ENCODE assay signal across 19 cellular contexts in genomic region chr9:112795946-112796345, GRCh38. TPM values are rescaled to one million over a fixed set of nuclear protein-coding genes. Genes with fewer than 3 reads are reported as not detected.
DNase-seq lines count a peak whose midpoint lies in the region; ATAC-seq, FAIRE-seq and TF ChIP-seq lines count a peak whose summit lies in the region.
"Had no signal": no experiment of that assay in that cellular context is flagged by ENCODE, and none has a peak within 500 bp of the region (broad histone marks: within the 10 kb centered on the region; RNA-seq: fewer than 3 reads in every experiment).

No MANE protein-coding gene starts in this region.

- peaks cover 23% of the 10 kb centered on the region for H4K20me1 ChIP-seq in astrocyte (ENCODE audit: insufficient read depth, low read length)
- H4K20me1 ChIP-seq in smooth muscle cell (ENCODE audit: low read depth): peaks cover 12% of the 10 kb centered on the region

- H3K36me3 Mint-ChIP-seq in activated naive CD4-positive, alpha-beta T cell treated with anti-CD3 and anti-CD28 coated beads, Interleukin-2, amount 50 U/mL, for 24 hours: no peaks in the 10 kb centered on the region
- no peaks in the 10 kb centered on the region for H3K36me3 Mint-ChIP-seq in activated naive CD4-positive, alpha-beta T cell treated with anti-CD3 and anti-CD28 coated beads, Interleukin-2, amount 50 U/mL, for 72 hours
- no peaks in the 10 kb centered on the region for H3K36me3 Mint-ChIP-seq in astrocyte (ENCODE audit: low read depth, unreplicated experiment)
- H3K36me3 Mint-ChIP-seq: CD14-positive monocyte; CD4-positive, alpha-beta memory T cell had no signal

- no peak for TF ChIP-seq EP300 in upper lobe of left lung (IDR thresholded peaks at IDR 0.05)

- H2AFZ ChIP-seq in astrocyte (ENCODE audit: low read depth, low read length): no peak overlapping the region
- H2AFZ ChIP-seq in smooth muscle cell (ENCODE audit: low read depth): no peak overlapping the region
- H2AFZ ChIP-seq: GM23338 had no signal

- no peak for FAIRE-seq in astrocyte (lab: Jason Lieb, UNC)
- FAIRE-seq: H54, HepG2 had no signal

- H3K9me3 ChIP-seq in astrocyte (ENCODE audit: insufficient read depth, low read depth, low read length) (no peaks in the 10 kb centered on the region), upper lobe of left lung (no peaks in the 10 kb centered on the region), smooth muscle cell (replicated peaks; ENCODE audit: low read depth) (no peaks in the 10 kb centered on the region)
- H3K9me3 ChIP-seq: BLaER1 had no signal

- H3K9ac ChIP-seq in astrocyte (ENCODE audit: low read length) (no peak overlapping the region), smooth muscle cell (ENCODE audit: low read depth) (no peak overlapping the region)
- H3K9ac ChIP-seq: BLaER1 had no signal

- H3K27ac ChIP-seq in astrocyte (ENCODE audit: low read depth, low read length): no peak overlapping the region
- H3K27ac ChIP-seq in coronary artery: peak overlapping the region in 1 of 2 donors; percentile 40
- H3K27ac ChIP-seq in upper lobe of left lung: peak overlapping the region in 3 of 4 donors; percentile 39 to 53 (median 43)
- no peak overlapping the region for H3K27ac ChIP-seq in smooth muscle cell (ENCODE audit: low read depth)
- H3K27ac ChIP-seq: BLaER1 had no signal

- H3K4me1 ChIP-seq in astrocyte (ENCODE audit: insufficient read depth, low read length): no peaks in the 10 kb centered on the region
- peaks cover 0 to 22% (median 13%) of the 10 kb centered on the region in 4 donors for H3K4me1 ChIP-seq in upper lobe of left lung
- H3K4me1 ChIP-seq in smooth muscle cell (ENCODE audit: low read depth): no peaks in the 10 kb centered on the region
- H3K4me1 ChIP-seq: BLaER1 had no signal

- no peak overlapping the region for H3K4me2 ChIP-seq in astrocyte (ENCODE audit: low read length)
- no peak overlapping the region for H3K4me2 ChIP-seq in smooth muscle cell
- H3K4me2 ChIP-seq: BLaER1, GM23338 had no signal

- no peak overlapping the region for H3K4me3 Mint-ChIP-seq in activated naive CD4-positive, alpha-beta T cell treated with anti-CD3 and anti-CD28 coated beads, Interleukin-2, amount 50 U/mL, for 24 hours
- H3K4me3 Mint-ChIP-seq in astrocyte (ENCODE audit: unreplicated experiment): no peak overlapping the region
- H3K4me3 Mint-ChIP-seq: CD14-positive monocyte; CD4-positive, alpha-beta memory T cell; GM23338 had no signal

- H3K36me3 ChIP-seq in astrocyte (ENCODE audit: insufficient read depth, low read length) (no peaks in the 10 kb centered on the region), upper lobe of left lung (no peaks in the 10 kb centered on the region), smooth muscle cell (ENCODE audit: low read depth) (no peaks in the 10 kb centered on the region)
- H3K36me3 ChIP-seq: BLaER1 had no signal

- H3K79me2 ChIP-seq in astrocyte (ENCODE audit: insufficient read depth, low read length) (peaks cover 17% of the 10 kb centered on the region), smooth muscle cell (ENCODE audit: low read depth) (no peaks in the 10 kb centered on the region)

- TF ChIP-seq POLR2A in upper lobe of left lung (IDR thresholded peaks at IDR 0.05): no peak

- H3K27me3 Mint-ChIP-seq in activated naive CD4-positive, alpha-beta T cell treated with anti-CD3 and anti-CD28 coated beads, Interleukin-2, amount 50 U/mL, for 24 hours: no peaks in the 10 kb centered on the region
- no peaks in the 10 kb centered on the region for H3K27me3 Mint-ChIP-seq in astrocyte (ENCODE audit: low read depth, unreplicated experiment)
- H3K27me3 Mint-ChIP-seq: CD4-positive, alpha-beta memory T cell had no signal

- peak overlapping the region; percentile 26 for H3K27ac Mint-ChIP-seq in activated naive CD4-positive, alpha-beta T cell treated with anti-CD3 and anti-CD28 coated beads, Interleukin-2, amount 50 U/mL, for 24 hours
- H3K27ac Mint-ChIP-seq in activated naive CD4-positive, alpha-beta T cell treated with anti-CD3 and anti-CD28 coated beads, Interleukin-2, amount 50 U/mL, for 72 hours: peak overlapping the region in 1 of 2 donors; percentile 25
- H3K27ac Mint-ChIP-seq in astrocyte (ENCODE audit: unreplicated experiment): no peak overlapping the region
- H3K27ac Mint-ChIP-seq: GM23338 had no signal

- H3K4me3 ChIP-seq in astrocyte (ENCODE audit: insufficient read depth, low read depth, low read length): no peak overlapping the region
- peak overlapping the region; percentile 25 for H3K4me3 ChIP-seq in coronary artery
- no peak overlapping the region for H3K4me3 ChIP-seq in upper lobe of left lung
- H3K4me3 ChIP-seq in smooth muscle cell: no peak overlapping the region
- H3K4me3 ChIP-seq: BLaER1, GM23338 had no signal

- H3F3A ChIP-seq in smooth muscle cell (ENCODE audit: low read depth): no peaks in the 10 kb centered on the region

- no peaks in the 10 kb centered on the region for H3K9me3 Mint-ChIP-seq in activated naive CD4-positive, alpha-beta T cell treated with anti-CD3 and anti-CD28 coated beads, Interleukin-2, amount 50 U/mL, for 24 hours
- no peaks in the 10 kb centered on the region for H3K9me3 Mint-ChIP-seq in activated naive CD4-positive, alpha-beta T cell treated with anti-CD3 and anti-CD28 coated beads, Interleukin-2, amount 50 U/mL, for 72 hours
- no peaks in the 10 kb centered on the region for H3K9me3 Mint-ChIP-seq in astrocyte (ENCODE audit: unreplicated experiment)
- H3K9me3 Mint-ChIP-seq: CD14-positive monocyte; CD4-positive, alpha-beta memory T cell had no signal

- peaks cover 9% of the 10 kb centered on the region for H3K4me1 Mint-ChIP-seq in activated naive CD4-positive, alpha-beta T cell treated with anti-CD3 and anti-CD28 coated beads, Interleukin-2, amount 50 U/mL, for 24 hours
- H3K4me1 Mint-ChIP-seq in astrocyte (ENCODE audit: low read depth, unreplicated experiment): peaks cover 7% of the 10 kb centered on the region
- H3K4me1 Mint-ChIP-seq: GM23338 had no signal

- TF ChIP-seq CTCF in astrocyte (IDR thresholded peaks at IDR 0.05; ENCODE audit: insufficient read depth, low read depth, low read length) (no peak), coronary artery (IDR thresholded peaks at IDR 0.05) (no peak), upper lobe of left lung (IDR thresholded peaks at IDR 0.05) (no peak), smooth muscle cell (IDR thresholded peaks at IDR 0.05; ENCODE audit: borderline replicate concordance, insufficient read depth, poor library complexity, severe bottlenecking) (no peak)

- H3K27me3 ChIP-seq in astrocyte (ENCODE audit: insufficient read depth, low read length): no peaks in the 10 kb centered on the region
- H3K27me3 ChIP-seq in upper lobe of left lung: no peaks in the 10 kb centered on the region
- H3K27me3 ChIP-seq in smooth muscle cell (ENCODE audit: low read depth): no peaks in the 10 kb centered on the region
- H3K27me3 ChIP-seq: BLaER1 had no signal

- intact Hi-C loops in left ventricle myocardium superior (cut with micrococcal nuclease): no loop called here

- ATAC-seq in activated naive CD4-positive, alpha-beta T cell treated with anti-CD3 and anti-CD28 coated beads, Interleukin-2, amount 50 U/mL, for 72 hours: no peak
- ATAC-seq in upper lobe of left lung (ENCODE audit: low FRiP score in 2 of 2) (no peak), left ventricle myocardium superior (no peak)
- ATAC-seq: GM23338, HepG2 had no signal

- 32 to 52% methylated on average over 4 of the region's 4 CpGs for WGBS in upper lobe of left lung, 2 donors
- 37% methylated on average over 4 of the region's 4 CpGs for WGBS in smooth muscle cell (ENCODE audit: low lambda C conversion rate)

- DNase-seq in activated naive CD4-positive, alpha-beta T cell treated with anti-CD3 and anti-CD28 coated beads, Interleukin-2, amount 50 U/mL, for 72 hours (ENCODE audit: low spot score in 2 of 2): no peak
- peak; percentile 59 for DNase-seq in astrocyte (ENCODE audit: low read depth)
- no peak for DNase-seq in coronary artery (ENCODE audit: low spot score)
- DNase-seq in upper lobe of left lung: no peak
- no peak for DNase-seq in inferior parietal cortex (ENCODE audit: extremely low spot score)
- no peak for DNase-seq in left ventricle myocardium superior
- no peak for DNase-seq in smooth muscle cell (lab: John Stamatoyannopoulos, UW; ENCODE audit: unreplicated experiment)
- DNase-seq: 8988T; CD4-positive, alpha-beta memory T cell; DMS153; DMS79; GDM1; HCEC 1CT had no signal

RNA-seq across cellular contexts. Expression of gene SNX30, which starts 45.4 kb away (rescaled TPM):
- total RNA-seq in activated naive CD4-positive, alpha-beta T cell treated with anti-CD3 and anti-CD28 coated beads, Interleukin-2, amount 50 U/mL, for 72 hours: 1 to 10 TPM; 5.6 to 7.9 TPM
- total RNA-seq in astrocyte (12.8 and 14.4 TPM in 2 replicates), upper lobe of left lung (10 to 100 TPM; 46.9 to 80.1 (median 72.2) TPM), left ventricle myocardium superior (4.3 TPM), smooth muscle cell (10.7 and 13.5 TPM in 2 replicates)
- 2.1 and 3.6 TPM in 2 replicates for polyA plus RNA-seq in smooth muscle cell

Comparison
In these comparisons a context has a peak if more than half of its experiments do, and no peak if none do; other contexts are left out.
1. H3K27ac ChIP-seq: peak in upper lobe of left lung (3 of 4); none in astrocyte (single experiment) and smooth muscle cell (single experiment).